ENCODE assay signal across 1 cellular context in genomic region chr3:16309558-16309957, GRCh38.
TF ChIP-seq lines count a peak whose summit lies in the region.

No MANE protein-coding gene starts in this region.

TF ChIP-seq in K562, 482 proteins besides CTCF, POLR2A, EP300 and RAD21 (continued from another document and continues in another):
- TF ChIP-seq, protein P1, sequence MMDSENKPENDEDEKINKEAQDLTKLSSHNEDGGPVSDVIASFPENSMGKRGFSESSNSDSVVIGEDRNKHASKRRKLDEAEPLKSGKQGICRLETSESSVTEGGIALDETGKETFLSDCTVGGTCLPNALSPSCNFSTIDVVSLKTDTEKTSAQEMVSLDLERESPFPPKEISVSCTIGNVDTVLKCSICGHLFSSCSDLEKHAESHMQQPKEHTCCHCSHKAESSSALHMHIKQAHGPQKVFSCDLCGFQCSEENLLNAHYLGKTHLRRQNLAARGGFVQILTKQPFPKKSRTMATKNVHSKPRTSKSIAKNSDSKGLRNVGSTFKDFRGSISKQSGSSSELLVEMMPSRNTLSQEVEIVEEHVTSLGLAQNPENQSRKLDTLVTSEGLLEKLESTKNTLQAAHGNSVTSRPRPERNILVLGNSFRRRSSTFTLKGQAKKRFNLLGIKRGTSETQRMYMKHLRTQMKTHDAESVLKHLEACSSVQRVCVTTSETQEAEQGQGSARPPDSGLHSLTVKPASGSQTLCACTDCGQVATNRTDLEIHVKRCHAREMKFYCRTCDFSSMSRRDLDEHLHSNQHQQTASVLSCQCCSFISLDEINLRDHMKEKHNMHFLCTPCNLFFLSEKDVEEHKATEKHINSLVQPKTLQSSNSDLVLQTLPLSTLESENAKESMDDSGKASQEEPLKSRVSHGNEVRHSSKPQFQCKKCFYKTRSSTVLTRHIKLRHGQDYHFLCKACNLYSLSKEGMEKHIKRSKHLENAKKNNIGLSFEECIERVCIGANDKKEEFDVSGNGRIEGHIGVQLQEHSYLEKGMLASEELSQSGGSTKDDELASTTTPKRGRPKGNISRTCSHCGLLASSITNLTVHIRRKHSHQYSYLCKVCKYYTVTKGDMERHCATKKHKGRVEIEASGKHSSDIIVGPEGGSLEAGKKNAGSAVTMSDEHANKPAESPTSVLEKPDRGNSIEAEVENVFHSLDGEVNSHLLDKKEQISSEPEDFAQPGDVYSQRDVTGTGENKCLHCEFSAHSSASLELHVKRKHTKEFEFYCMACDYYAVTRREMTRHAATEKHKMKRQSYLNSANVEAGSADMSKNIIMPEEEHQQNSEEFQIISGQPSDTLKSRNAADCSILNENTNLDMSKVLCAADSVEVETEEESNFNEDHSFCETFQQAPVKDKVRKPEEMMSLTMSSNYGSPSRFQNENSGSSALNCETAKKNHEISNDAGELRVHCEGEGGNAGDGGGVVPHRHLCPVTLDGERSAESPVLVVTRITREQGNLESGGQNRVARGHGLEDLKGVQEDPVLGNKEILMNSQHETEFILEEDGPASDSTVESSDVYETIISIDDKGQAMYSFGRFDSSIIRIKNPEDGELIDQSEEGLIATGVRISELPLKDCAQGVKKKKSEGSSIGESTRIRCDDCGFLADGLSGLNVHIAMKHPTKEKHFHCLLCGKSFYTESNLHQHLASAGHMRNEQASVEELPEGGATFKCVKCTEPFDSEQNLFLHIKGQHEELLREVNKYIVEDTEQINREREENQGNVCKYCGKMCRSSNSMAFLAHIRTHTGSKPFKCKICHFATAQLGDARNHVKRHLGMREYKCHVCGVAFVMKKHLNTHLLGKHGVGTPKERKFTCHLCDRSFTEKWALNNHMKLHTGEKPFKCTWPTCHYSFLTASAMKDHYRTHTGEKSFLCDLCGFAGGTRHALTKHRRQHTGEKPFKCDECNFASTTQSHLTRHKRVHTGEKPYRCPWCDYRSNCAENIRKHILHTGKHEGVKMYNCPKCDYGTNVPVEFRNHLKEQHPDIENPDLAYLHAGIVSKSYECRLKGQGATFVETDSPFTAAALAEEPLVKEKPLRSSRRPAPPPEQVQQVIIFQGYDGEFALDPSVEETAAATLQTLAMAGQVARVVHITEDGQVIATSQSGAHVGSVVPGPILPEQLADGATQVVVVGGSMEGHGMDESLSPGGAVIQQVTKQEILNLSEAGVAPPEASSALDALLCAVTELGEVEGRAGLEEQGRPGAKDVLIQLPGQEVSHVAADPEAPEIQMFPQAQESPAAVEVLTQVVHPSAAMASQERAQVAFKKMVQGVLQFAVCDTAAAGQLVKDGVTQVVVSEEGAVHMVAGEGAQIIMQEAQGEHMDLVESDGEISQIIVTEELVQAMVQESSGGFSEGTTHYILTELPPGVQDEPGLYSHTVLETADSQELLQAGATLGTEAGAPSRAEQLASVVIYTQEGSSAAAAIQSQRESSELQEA (IDR thresholded peaks at IDR 0.05; ENCODE audit: low read depth), result no peak
- TF ChIP-seq ZNF76 (CRISPR knock-in tag; IDR thresholded peaks at IDR 0.05; ENCODE audit: borderline replicate concordance) (no peak), MCM3 (IDR thresholded peaks at IDR 0.05) (no peak), THAP7 (CRISPR knock-in tag; IDR thresholded peaks at IDR 0.05) (no peak), RUNX1 (IDR thresholded peaks at IDR 0.05; ENCODE audit: low read depth) (no peak), HDAC6 (IDR thresholded peaks at IDR 0.05; ENCODE audit: low read depth, low read length) (no peak), CBFB (CRISPR knock-in tag; IDR thresholded peaks at IDR 0.05) (no peak), PTBP1 (IDR thresholded peaks at IDR 0.05; ENCODE audit: low read depth, low read length) (no peak), SIN3A (IDR thresholded peaks at IDR 0.05; ENCODE audit: borderline replicate concordance in 2 of 2, control insufficient read depth in 1 of 2, low read depth in 2 of 2, low read length in 2 of 2) (no peak), RBM22 (IDR thresholded peaks at IDR 0.05; ENCODE audit: low read depth, low read length, poor library complexity, severe bottlenecking) (no peak), CC2D1A (IDR thresholded peaks at IDR 0.05) (no peak), RFX7 (CRISPR knock-in tag; IDR thresholded peaks at IDR 0.05) (no peak), HLTF (IDR thresholded peaks at IDR 0.05) (no peak), FOXA3 (CRISPR knock-in tag; conservative IDR thresholded peaks at IDR 0.05 in 1 of 2, IDR thresholded peaks at IDR 0.05 in 1 of 2) (no peak), NFXL1 (CRISPR knock-in tag; IDR thresholded peaks at IDR 0.05) (no peak), SMARCA5 (IDR thresholded peaks at IDR 0.05) (no peak), ZNF134 (CRISPR knock-in tag; conservative IDR thresholded peaks at IDR 0.05) (no peak), ZNF253 (CRISPR knock-in tag; conservative IDR thresholded peaks at IDR 0.05) (no peak), BRCA1 (IDR thresholded peaks at IDR 0.05) (no peak), BRCA1 (CRISPR knock-in tag; IDR thresholded peaks at IDR 0.05) (no peak), TSC22D4 (tag; IDR thresholded peaks at IDR 0.05) (no peak), ZNF282 (CRISPR knock-in tag; IDR thresholded peaks at IDR 0.05) (no peak), HINFP (tag; conservative IDR thresholded peaks at IDR 0.05; ENCODE audit: low read depth) (no peak), SIRT6 (IDR thresholded peaks at IDR 0.05; ENCODE audit: low read depth, low read length) (no peak), CBFA2T3 (IDR thresholded peaks at IDR 0.05) (peak; percentile 75), CUX1 (CRISPR knock-in tag; IDR thresholded peaks at IDR 0.05) (no peak), MTA2 (IDR thresholded peaks at IDR 0.05; ENCODE audit: low read depth) (peak; percentile 23; the same call in 1 of the 2 replicates), MEIS2 (IDR thresholded peaks at IDR 0.05; ENCODE audit: partially characterized antibody) (peak; percentile 97), SLC30A9 (CRISPR knock-in tag; IDR thresholded peaks at IDR 0.05) (no peak), NCOR1 (IDR thresholded peaks at IDR 0.05) (peak; percentile 30; the same call in 1 of the 2 replicates), CCAR2 (IDR thresholded peaks at IDR 0.05; ENCODE audit: low read depth, low read length) (no peak), CBX8 (IDR thresholded peaks at IDR 0.05; ENCODE audit: borderline replicate concordance, extremely low read depth, low read depth, low read length, poor library complexity, severe bottlenecking) (no peak), ZNF12 (CRISPR knock-in tag; IDR thresholded peaks at IDR 0.05) (no peak), PYGO2 (tag; IDR thresholded peaks at IDR 0.05) (no peak), ZNF224 (CRISPR knock-in tag; IDR thresholded peaks at IDR 0.05) (no peak), POLR2B (IDR thresholded peaks at IDR 0.05; ENCODE audit: low read depth, partially characterized antibody) (no peak), C11orf30 (IDR thresholded peaks at IDR 0.05; ENCODE audit: low read depth) (no peak), TCF7L2 (IDR thresholded peaks at IDR 0.05; ENCODE audit: low read depth, low read length) (no peak), ZNF583 (CRISPR knock-in tag; IDR thresholded peaks at IDR 0.05) (no peak), PHF21A (IDR thresholded peaks at IDR 0.05; ENCODE audit: borderline replicate concordance, low read depth) (no peak)
- TF ChIP-seq, protein P2, sequence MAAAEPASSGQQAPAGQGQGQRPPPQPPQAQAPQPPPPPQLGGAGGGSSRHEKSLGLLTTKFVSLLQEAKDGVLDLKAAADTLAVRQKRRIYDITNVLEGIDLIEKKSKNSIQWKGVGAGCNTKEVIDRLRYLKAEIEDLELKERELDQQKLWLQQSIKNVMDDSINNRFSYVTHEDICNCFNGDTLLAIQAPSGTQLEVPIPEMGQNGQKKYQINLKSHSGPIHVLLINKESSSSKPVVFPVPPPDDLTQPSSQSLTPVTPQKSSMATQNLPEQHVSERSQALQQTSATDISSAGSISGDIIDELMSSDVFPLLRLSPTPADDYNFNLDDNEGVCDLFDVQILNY (CRISPR knock-in tag; IDR thresholded peaks at IDR 0.05), result no peak
- TF ChIP-seq, protein P3, sequence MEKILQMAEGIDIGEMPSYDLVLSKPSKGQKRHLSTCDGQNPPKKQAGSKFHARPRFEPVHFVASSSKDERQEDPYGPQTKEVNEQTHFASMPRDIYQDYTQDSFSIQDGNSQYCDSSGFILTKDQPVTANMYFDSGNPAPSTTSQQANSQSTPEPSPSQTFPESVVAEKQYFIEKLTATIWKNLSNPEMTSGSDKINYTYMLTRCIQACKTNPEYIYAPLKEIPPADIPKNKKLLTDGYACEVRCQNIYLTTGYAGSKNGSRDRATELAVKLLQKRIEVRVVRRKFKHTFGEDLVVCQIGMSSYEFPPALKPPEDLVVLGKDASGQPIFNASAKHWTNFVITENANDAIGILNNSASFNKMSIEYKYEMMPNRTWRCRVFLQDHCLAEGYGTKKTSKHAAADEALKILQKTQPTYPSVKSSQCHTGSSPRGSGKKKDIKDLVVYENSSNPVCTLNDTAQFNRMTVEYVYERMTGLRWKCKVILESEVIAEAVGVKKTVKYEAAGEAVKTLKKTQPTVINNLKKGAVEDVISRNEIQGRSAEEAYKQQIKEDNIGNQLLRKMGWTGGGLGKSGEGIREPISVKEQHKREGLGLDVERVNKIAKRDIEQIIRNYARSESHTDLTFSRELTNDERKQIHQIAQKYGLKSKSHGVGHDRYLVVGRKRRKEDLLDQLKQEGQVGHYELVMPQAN (IDR thresholded peaks at IDR 0.05; ENCODE audit: borderline replicate concordance), result no peak
- TF ChIP-seq, protein P4, sequence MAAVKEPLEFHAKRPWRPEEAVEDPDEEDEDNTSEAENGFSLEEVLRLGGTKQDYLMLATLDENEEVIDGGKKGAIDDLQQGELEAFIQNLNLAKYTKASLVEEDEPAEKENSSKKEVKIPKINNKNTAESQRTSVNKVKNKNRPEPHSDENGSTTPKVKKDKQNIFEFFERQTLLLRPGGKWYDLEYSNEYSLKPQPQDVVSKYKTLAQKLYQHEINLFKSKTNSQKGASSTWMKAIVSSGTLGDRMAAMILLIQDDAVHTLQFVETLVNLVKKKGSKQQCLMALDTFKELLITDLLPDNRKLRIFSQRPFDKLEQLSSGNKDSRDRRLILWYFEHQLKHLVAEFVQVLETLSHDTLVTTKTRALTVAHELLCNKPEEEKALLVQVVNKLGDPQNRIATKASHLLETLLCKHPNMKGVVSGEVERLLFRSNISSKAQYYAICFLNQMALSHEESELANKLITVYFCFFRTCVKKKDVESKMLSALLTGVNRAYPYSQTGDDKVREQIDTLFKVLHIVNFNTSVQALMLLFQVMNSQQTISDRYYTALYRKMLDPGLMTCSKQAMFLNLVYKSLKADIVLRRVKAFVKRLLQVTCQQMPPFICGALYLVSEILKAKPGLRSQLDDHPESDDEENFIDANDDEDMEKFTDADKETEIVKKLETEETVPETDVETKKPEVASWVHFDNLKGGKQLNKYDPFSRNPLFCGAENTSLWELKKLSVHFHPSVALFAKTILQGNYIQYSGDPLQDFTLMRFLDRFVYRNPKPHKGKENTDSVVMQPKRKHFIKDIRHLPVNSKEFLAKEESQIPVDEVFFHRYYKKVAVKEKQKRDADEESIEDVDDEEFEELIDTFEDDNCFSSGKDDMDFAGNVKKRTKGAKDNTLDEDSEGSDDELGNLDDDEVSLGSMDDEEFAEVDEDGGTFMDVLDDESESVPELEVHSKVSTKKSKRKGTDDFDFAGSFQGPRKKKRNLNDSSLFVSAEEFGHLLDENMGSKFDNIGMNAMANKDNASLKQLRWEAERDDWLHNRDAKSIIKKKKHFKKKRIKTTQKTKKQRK (IDR thresholded peaks at IDR 0.05; ENCODE audit: borderline replicate concordance, low read depth, low read length), result no peak
